1 cellular context compared by ENCODE assay signal in genomic region chr7:130537894-130538293, GRCh38. TPM values are rescaled to one million over a fixed set of nuclear protein-coding genes. Genes with fewer than 3 reads are reported as not detected.
"Had no signal": no experiment of that assay in that cellular context is flagged by ENCODE, and none has a peak within 500 bp of the region (broad histone marks: within the 10 kb centered on the region; RNA-seq: fewer than 3 reads in every experiment).

No MANE protein-coding gene starts in this region.

RNA-seq across cellular contexts. Expression of gene MEST, which starts 46.0 kb away (rescaled TPM):
- total RNA-seq: SK-MEL-5 had no signal
